17 cellular contexts compared by ENCODE assay signal in genomic region chr1:51000160-51000559, GRCh38. TPM values are rescaled to one million over a fixed set of nuclear protein-coding genes. Genes with fewer than 3 reads are reported as not detected.
A peak's percentile ranks its signal among the peaks of the same experiment; 100 is the strongest.
DNase-seq lines count a peak whose midpoint lies in the region; ATAC-seq, FAIRE-seq and TF ChIP-seq lines count a peak whose summit lies in the region.
"Had no signal": no experiment of that assay in that cellular context is flagged by ENCODE, and none has a peak within 500 bp of the region (broad histone marks: within the 10 kb centered on the region; RNA-seq: fewer than 3 reads in every experiment).

No MANE protein-coding gene starts in this region.

- H3K27ac Mint-ChIP-seq in activated T-helper 2 cell treated with anti-CD3 and anti-CD28 coated beads, Interferon-gamma antibody, Interleukin-2, Interleukin-4, amounts not matched to agents 10 μg/mL and 5 μg/mL and 100 μg/mL, durations not matched to agents 14 hours and 24 hours and 36 hours: no peak overlapping the region

- H4K20me1 ChIP-seq in BLaER1: no peaks in the 10 kb centered on the region

- H3K27me3 Mint-ChIP-seq in activated T-helper 2 cell treated with anti-CD3 and anti-CD28 coated beads, Interferon-gamma antibody, Interleukin-2, Interleukin-4, amounts not matched to agents 10 μg/mL and 5 μg/mL and 100 μg/mL, durations not matched to agents 14 hours and 24 hours and 36 hours (ENCODE audit: low read depth): peaks cover 28% of the 10 kb centered on the region

- no peaks in the 10 kb centered on the region for H3K9me3 Mint-ChIP-seq in activated T-helper 2 cell treated with anti-CD3 and anti-CD28 coated beads, Interferon-gamma antibody, Interleukin-2, Interleukin-4, amounts not matched to agents 10 μg/mL and 5 μg/mL and 100 μg/mL, durations not matched to agents 14 hours and 24 hours and 36 hours

- H3K36me3 ChIP-seq in BLaER1: no peaks in the 10 kb centered on the region
- H3K36me3 ChIP-seq: gastroesophageal sphincter had no signal

- peak; percentile 57 for ATAC-seq in HG03565 (IDR thresholded peaks at IDR 0.05; ENCODE audit: unreplicated experiment)
- ATAC-seq in GM18517 (IDR thresholded peaks at IDR 0.05; ENCODE audit: unreplicated experiment): no peak
- ATAC-seq in GM19023 (IDR thresholded peaks at IDR 0.05; ENCODE audit: unreplicated experiment): no peak
- ATAC-seq: gastroesophageal sphincter, HepG2, left colon had no signal

- DNase-seq in GM19239 (ENCODE audit: insufficient read length, low spot score) (no peak), H54 (ENCODE audit: insufficient read length, low spot score) (no peak), SHP77 treated with DMSO at 0.1 percent for 48 hours (lab: John Stamatoyannopoulos, UW) (no peak)
- no peak for DNase-seq in activated T-helper 2 cell treated with anti-CD3 and anti-CD28 coated beads, Interferon-gamma antibody, Interleukin-2, Interleukin-4, amounts not matched to agents 10 μg/mL and 5 μg/mL and 100 μg/mL, durations not matched to agents 14 hours and 24 hours and 36 hours (ENCODE audit: low spot score)
- DNase-seq: effector CD8-positive, alpha-beta T cell; left colon; NCI-H1694; tibial artery had no signal

- H3K4me3 Mint-ChIP-seq in activated T-helper 2 cell treated with anti-CD3 and anti-CD28 coated beads, Interferon-gamma antibody, Interleukin-2, Interleukin-4, amounts not matched to agents 10 μg/mL and 5 μg/mL and 100 μg/mL, durations not matched to agents 14 hours and 24 hours and 36 hours (ENCODE audit: low read depth): no peak overlapping the region

- H3K4me1 ChIP-seq in BLaER1: peaks cover 5% of the 10 kb centered on the region; the same call in 1 of the 2 replicates
- H3K4me1 ChIP-seq: gastroesophageal sphincter, tibial artery had no signal

- H3K4me3 ChIP-seq in BLaER1: no peak overlapping the region
- H3K4me3 ChIP-seq: gastroesophageal sphincter, skin epidermis, tibial artery had no signal

- TF ChIP-seq POLR2A in H54 (IDR thresholded peaks at IDR 0.05; ENCODE audit: low read depth, low read length): no peak

- H3K4me1 Mint-ChIP-seq in activated T-helper 2 cell treated with anti-CD3 and anti-CD28 coated beads, Interferon-gamma antibody, Interleukin-2, Interleukin-4, amounts not matched to agents 10 μg/mL and 5 μg/mL and 100 μg/mL, durations not matched to agents 14 hours and 24 hours and 36 hours (ENCODE audit: low read depth): no peaks in the 10 kb centered on the region

- FAIRE-seq in GM19239 (lab: Jason Lieb, UNC) (peak; percentile 93), H54 (lab: Jason Lieb, UNC) (peak; percentile 11)
- FAIRE-seq: A204.1, astrocyte, HepG2 had no signal

- H3K27ac ChIP-seq in BLaER1: no peak overlapping the region
- H3K27ac ChIP-seq: gastroesophageal sphincter, skin epidermis, tibial artery had no signal

- intact Hi-C loops in activated T-helper 2 cell treated with anti-CD3 and anti-CD28 coated beads, Interferon-gamma antibody, Interleukin-2, Interleukin-4, amounts not matched to agents 10 μg/mL and 5 μg/mL and 100 μg/mL, durations not matched to agents 14 hours and 24 hours and 36 hours (cut with micrococcal nuclease): no loop called here

- 0 out of 2 replicates have a peak, but pooled peaks cover 5% of the 10 kb centered on the region for H3K9me3 ChIP-seq in BLaER1
- H3K9me3 ChIP-seq: gastroesophageal sphincter, tibial artery had no signal

- H3K9ac ChIP-seq in BLaER1: no peak overlapping the region

- no peaks in the 10 kb centered on the region for H3K36me3 Mint-ChIP-seq in activated T-helper 2 cell treated with anti-CD3 and anti-CD28 coated beads, Interferon-gamma antibody, Interleukin-2, Interleukin-4, amounts not matched to agents 10 μg/mL and 5 μg/mL and 100 μg/mL, durations not matched to agents 14 hours and 24 hours and 36 hours (ENCODE audit: low read depth)

- no peaks in the 10 kb centered on the region for H3K27me3 ChIP-seq in BLaER1
- H3K27me3 ChIP-seq: gastroesophageal sphincter, tibial artery had no signal

- peak overlapping the region; percentile 19; the same call in 1 of the 2 replicates for H3K4me2 ChIP-seq in BLaER1

RNA-seq across cellular contexts. Expression of gene CDKN2C, which starts 30.1 kb away (rescaled TPM):
- 14.5 and 15.1 TPM in 2 replicates for total RNA-seq in activated T-helper 2 cell treated with anti-CD3 and anti-CD28 coated beads, Interferon-gamma antibody, Interleukin-2, Interleukin-4, amounts not matched to agents 10 μg/mL and 5 μg/mL and 100 μg/mL, durations not matched to agents 14 hours and 24 hours and 36 hours

RNA-seq across cellular contexts. Expression of gene FAF1, which starts 40.1 kb away (rescaled TPM):
- total RNA-seq in activated T-helper 2 cell treated with anti-CD3 and anti-CD28 coated beads, Interferon-gamma antibody, Interleukin-2, Interleukin-4, amounts not matched to agents 10 μg/mL and 5 μg/mL and 100 μg/mL, durations not matched to agents 14 hours and 24 hours and 36 hours: 59.7 and 65.3 TPM in 2 replicates
